27 cellular contexts compared by ENCODE assay signal in genomic region chr3:35544976-35545375, GRCh38.
"Had no signal": no experiment of that assay in that cellular context is flagged by ENCODE, and none has a peak within 500 bp of the region (broad histone marks: within the 10 kb centered on the region; RNA-seq: fewer than 3 reads in every experiment).

No MANE protein-coding gene starts in this region.

- H3K27me3 Mint-ChIP-seq: effector memory CD8-positive, alpha-beta T cell; naive thymus-derived CD4-positive, alpha-beta T cell had no signal

- H3K4me3 Mint-ChIP-seq: effector memory CD8-positive, alpha-beta T cell; naive thymus-derived CD4-positive, alpha-beta T cell; nephron; neural progenitor cell; stimulated activated effector memory CD8-positive, alpha-beta T cell treated with anti-CD3 and anti-CD28 coated beads, Interleukin-12 subunit alpha, Interleukin-12 subunit beta, amount 100 ng/mL, for 72 hours had no signal

- H3K27ac ChIP-seq: epithelial cell of prostate, gastrocnemius medialis, heart left ventricle, hepatocyte, left lung, neural progenitor cell, prostate gland, sigmoid colon, stomach, thyroid gland, vagina had no signal

- H3K9me3 ChIP-seq: gastrocnemius medialis, heart left ventricle, left lung, prostate gland, sigmoid colon, stomach, thyroid gland, vagina had no signal

- H3K27me3 ChIP-seq: gastrocnemius medialis, heart left ventricle, hepatocyte, left lung, neural progenitor cell, sigmoid colon, stomach, thyroid gland, vagina had no signal

- H3K79me2 ChIP-seq: hepatocyte had no signal

- H3K36me3 ChIP-seq: gastrocnemius medialis, heart left ventricle, left lung, neural progenitor cell, prostate gland, sigmoid colon, stomach, thyroid gland, vagina had no signal

- H3K9ac ChIP-seq: neural progenitor cell had no signal

- H3K4me1 Mint-ChIP-seq: naive thymus-derived CD4-positive, alpha-beta T cell; neural progenitor cell; stimulated activated effector memory CD8-positive, alpha-beta T cell treated with anti-CD3 and anti-CD28 coated beads, Interleukin-12 subunit alpha, Interleukin-12 subunit beta, amount 100 ng/mL, for 72 hours had no signal

- H3K4me2 ChIP-seq: hepatocyte, neural progenitor cell had no signal

- DNase-seq: cortex of kidney; effector memory CD8-positive, alpha-beta T cell; foreskin fibroblast; gastrocnemius medialis; heart left ventricle; left cardiac atrium; left lung; mesenchymal stem cell; midbrain; naive thymus-derived CD4-positive, alpha-beta T cell; right cardiac atrium; sigmoid colon; stimulated activated CD4-positive, alpha-beta T cell treated with anti-CD3 and anti-CD28 coated beads, Interleukin-2, amount 100 ng/mL, for 24 hours; stimulated activated CD4-positive, alpha-beta T cell treated with anti-CD3 and anti-CD28 coated beads, Interleukin-4, amount 100 ng/mL, for 24 hours; stimulated activated naive CD4-positive, alpha-beta T cell treated with Interleukin-2 at 50 U/mL for 16 hours; stomach; thyroid gland; trophoblast cell had no signal

- H3K4me1 ChIP-seq: gastrocnemius medialis, heart left ventricle, left lung, neural progenitor cell, prostate gland, stomach, vagina had no signal

- H3K4me3 ChIP-seq: gastrocnemius medialis, heart left ventricle, hepatocyte, left lung, neural progenitor cell, prostate gland, sigmoid colon, stomach, thyroid gland, vagina had no signal

- H3K9me3 Mint-ChIP-seq: nephron, neural progenitor cell had no signal

- H3K27ac Mint-ChIP-seq: effector memory CD8-positive, alpha-beta T cell; naive thymus-derived CD4-positive, alpha-beta T cell; nephron; neural progenitor cell; stimulated activated effector memory CD8-positive, alpha-beta T cell treated with anti-CD3 and anti-CD28 coated beads, Interleukin-12 subunit alpha, Interleukin-12 subunit beta, amount 100 ng/mL, for 72 hours had no signal

- H3K36me3 Mint-ChIP-seq: naive thymus-derived CD4-positive, alpha-beta T cell; neural progenitor cell; stimulated activated effector memory CD8-positive, alpha-beta T cell treated with anti-CD3 and anti-CD28 coated beads, Interleukin-12 subunit alpha, Interleukin-12 subunit beta, amount 100 ng/mL, for 72 hours had no signal

- ATAC-seq: effector memory CD8-positive, alpha-beta T cell; esophagus mucosa; gastrocnemius medialis; heart left ventricle; left cardiac atrium; left lung; naive thymus-derived CD4-positive, alpha-beta T cell; right cardiac atrium; stimulated activated effector memory CD8-positive, alpha-beta T cell treated with anti-CD3 and anti-CD28 coated beads, Interleukin-12 subunit alpha, Interleukin-12 subunit beta, amount 100 ng/mL, for 72 hours had no signal

- FAIRE-seq: islet of Langerhans had no signal
